Comparison of ENCODE assay signal across 8 cellular contexts in genomic region chr7:29806131-29806792, GRCh38. TPM values are rescaled to one million over a fixed set of nuclear protein-coding genes. Genes with fewer than 3 reads are reported as not detected.
DNase-seq lines count a peak whose midpoint lies in the region; ATAC-seq, FAIRE-seq and TF ChIP-seq lines count a peak whose summit lies in the region.

Gene WIPF3 (plus strand): TSS chr7:29806508. CDS start chr7:29834725, 28,217 bp downstream.

- intact Hi-C loops in K562 (cut with micrococcal nuclease): loop anchor here (2.0 kb wide), 1 partner anchor 41 kb away; no protein-coding TSS in a partner anchor

- peaks cover 0 to 15% of the 10 kb centered on the region in 2 experiments; a peak in 1 of 5 replicates for H3K27me3 ChIP-seq in K562 (ENCODE audit: control insufficient read depth in 2 of 2, insufficient read depth in 2 of 2, low read length in 2 of 2)
- peaks cover 76% of the 10 kb centered on the region for H3K27me3 ChIP-seq in keratinocyte (ENCODE audit: control insufficient read depth, extremely low read depth, insufficient read depth, low read length)

- H3K36me3 Mint-ChIP-seq in activated T-cell treated with anti-CD3 and anti-CD28 coated beads, Interleukin-2, amount 50 U/mL, for 24 hours (ENCODE audit: low read depth): no peaks in the 10 kb centered on the region
- no peaks in the 10 kb centered on the region for H3K36me3 Mint-ChIP-seq in stimulated activated effector memory CD8-positive, alpha-beta T cell treated with anti-CD3 and anti-CD28 coated beads, Interleukin-12 subunit alpha, Interleukin-12 subunit beta, amount 100 ng/mL, for 72 hours

- H3K79me2 ChIP-seq in K562 (ENCODE audit: control insufficient read depth, insufficient read depth, low read length): no peaks in the 10 kb centered on the region
- no peaks in the 10 kb centered on the region for H3K79me2 ChIP-seq in keratinocyte (ENCODE audit: control insufficient read depth, insufficient read depth, low read length)

- peak within 1 kb of the TSS; percentile 53 for H3K4me3 Mint-ChIP-seq in activated T-cell treated with anti-CD3 and anti-CD28 coated beads, Interleukin-2, amount 50 U/mL, for 24 hours
- no peak within 1 kb of the TSS for H3K4me3 Mint-ChIP-seq in stimulated activated effector memory CD8-positive, alpha-beta T cell treated with anti-CD3 and anti-CD28 coated beads, Interleukin-12 subunit alpha, Interleukin-12 subunit beta, amount 100 ng/mL, for 72 hours

- TF ChIP-seq RAD21 in K562 (CRISPR knock-in tag; conservative IDR thresholded peaks at IDR 0.05 in 1 of 2, IDR thresholded peaks at IDR 0.05 in 1 of 2): no peak; a peak in 1 of 4 replicates

- H2AFZ ChIP-seq in K562 (ENCODE audit: low read depth, low read length) (peak within 1 kb of the TSS; percentile 79), keratinocyte (ENCODE audit: control insufficient read depth, low read length) (no peak within 1 kb of the TSS)

- WGBS in K562 (ENCODE audit: insufficient coverage, low coverage, missing lambda C conversion rate): 9% methylated on average over 50 of the region's 77 CpGs

- TF ChIP-seq EP300 in K562 (IDR thresholded peaks at IDR 0.05; ENCODE audit: low read length): no peak

- no peaks in the 10 kb centered on the region for H3K9me3 ChIP-seq in K562 (replicated peaks; ENCODE audit: control insufficient read depth, insufficient read depth, low read depth, low read length)
- no peaks in the 10 kb centered on the region for H3K9me3 ChIP-seq in keratinocyte (ENCODE audit: control insufficient read depth, low read depth, low read length)

- no TSS peak for BruUV-seq in K562 (replicated peaks; lab: Mats Ljungman, UMichigan)

- H3K4me2 ChIP-seq in K562 (ENCODE audit: insufficient read depth, low read length): peak within 1 kb of the TSS; percentile 66
- peak within 1 kb of the TSS; percentile 56 for H3K4me2 ChIP-seq in keratinocyte (ENCODE audit: control insufficient read depth, extremely low read depth, insufficient read depth, low read depth, low read length)

- H3K27ac ChIP-seq in K562 (ENCODE audit: extremely low read depth, low read depth, low read length): peak within 1 kb of the TSS; percentile 24; the same call in 1 of the 3 replicates
- no peak within 1 kb of the TSS for H3K27ac ChIP-seq in keratinocyte (ENCODE audit: control insufficient read depth, insufficient read depth, low read length)

- no peaks in the 10 kb centered on the region for H3K9me3 Mint-ChIP-seq in activated T-cell treated with anti-CD3 and anti-CD28 coated beads, Interleukin-2, amount 50 U/mL, for 24 hours
- H3K9me3 Mint-ChIP-seq in stimulated activated effector memory CD8-positive, alpha-beta T cell treated with anti-CD3 and anti-CD28 coated beads, Interleukin-12 subunit alpha, Interleukin-12 subunit beta, amount 100 ng/mL, for 72 hours: no peaks in the 10 kb centered on the region

- peaks cover 84% of the 10 kb centered on the region for H3K27me3 Mint-ChIP-seq in activated T-cell treated with anti-CD3 and anti-CD28 coated beads, Interleukin-2, amount 50 U/mL, for 24 hours

- H3K4me3 ChIP-seq in K562: peak within 1 kb of the TSS; percentile 52
- H3K4me3 ChIP-seq in keratinocyte (ENCODE audit: control insufficient read depth in 2 of 3, extremely low read depth in 1 of 3, insufficient read depth in 2 of 3, low read depth in 1 of 3, low read length in 3 of 3): peak within 1 kb of the TSS in 2 of 3 experiments; percentile 10 to 27

- peak; percentile 35 for DNase-seq in activated T-cell treated with anti-CD3 and anti-CD28 coated beads, Interleukin-2, amount 50 U/mL, for 24 hours
- no peak for DNase-seq in activated T-cell treated with anti-CD3 and anti-CD28 coated beads for 4 hours
- DNase-seq in K562 (ENCODE audit: extremely low read depth in 1 of 4, low spot score in 3 of 4): peak; percentile 61 to 89 (median 82)
- no peak for DNase-seq in keratinocyte (ENCODE audit: low read depth, low spot score)
- DNase-seq in stimulated activated effector memory CD8-positive, alpha-beta T cell treated with anti-CD3 and anti-CD28 coated beads, Interleukin-12 subunit alpha, Interleukin-12 subunit beta, amount 100 ng/mL, for 72 hours (ENCODE audit: low spot score in 2 of 2): no peak
- no peak for DNase-seq in GOT3 (lab: John Stamatoyannopoulos, UW)

- POLR2A ChIA-PET in K562 (lab: Yijun Ruan, JAX): interaction anchor here (1.4 kb wide), 1 partner anchor 10 kb away, joined by 5 read pairs; no protein-coding TSS in a partner anchor

- H4K20me1 ChIP-seq in K562 (replicated peaks; ENCODE audit: control insufficient read depth, insufficient read depth, low read length): no peaks in the 10 kb centered on the region; the same call in 1 of the 2 replicates
- peaks cover 3% of the 10 kb centered on the region for H4K20me1 ChIP-seq in keratinocyte (ENCODE audit: control insufficient read depth, extremely low read depth, insufficient read depth, low read length)

- peaks cover 3% of the 10 kb centered on the region for H3K4me1 Mint-ChIP-seq in activated T-cell treated with anti-CD3 and anti-CD28 coated beads, Interleukin-2, amount 50 U/mL, for 24 hours (ENCODE audit: low read depth)
- no peaks in the 10 kb centered on the region for H3K4me1 Mint-ChIP-seq in stimulated activated effector memory CD8-positive, alpha-beta T cell treated with anti-CD3 and anti-CD28 coated beads, Interleukin-12 subunit alpha, Interleukin-12 subunit beta, amount 100 ng/mL, for 72 hours

- in situ Hi-C loops in K562 (cut with MboI): no loop called here

- TF ChIP-seq POLR2A in K562 (conservative IDR thresholded peaks at IDR 0.05): no peak

- H3K9me1 ChIP-seq in K562 (ENCODE audit: control insufficient read depth, insufficient read depth, low read length) (no peaks in the 10 kb centered on the region), keratinocyte (ENCODE audit: control insufficient read depth, extremely low read depth, insufficient read depth, low read length) (no peaks in the 10 kb centered on the region)

- ATAC-seq in K562 (peak; percentile 86), GM21529 (IDR thresholded peaks at IDR 0.05; ENCODE audit: unreplicated experiment) (no peak), HG03135 (IDR thresholded peaks at IDR 0.05; ENCODE audit: unreplicated experiment) (no peak)
- peak; percentile 27 for ATAC-seq in stimulated activated effector memory CD8-positive, alpha-beta T cell treated with anti-CD3 and anti-CD28 coated beads, Interleukin-12 subunit alpha, Interleukin-12 subunit beta, amount 100 ng/mL, for 72 hours

- TF ChIP-seq CTCF in K562 (IDR thresholded peaks at IDR 0.05 in 2 of 3, conservative IDR thresholded peaks at IDR 0.05 in 1 of 3; ENCODE audit: insufficient read depth in 2 of 3, low read depth in 1 of 3, low read length in 3 of 3): peak in 2 of 3 experiments; percentile 1; a peak in 1 of 6 replicates
- TF ChIP-seq CTCF in keratinocyte (optimal IDR thresholded peaks at IDR 0.05 in 1 of 3, IDR thresholded peaks at IDR 0.05 in 1 of 3, conservative IDR thresholded peaks at IDR 0.05 in 1 of 3; ENCODE audit: extremely low read depth in 1 of 3, insufficient read depth in 2 of 3, low read length in 3 of 3): no peak

- FAIRE-seq in K562 (lab: Jason Lieb, UNC) (no peak), keratinocyte (lab: Jason Lieb, UNC) (no peak)

- dilution Hi-C loops in keratinocyte (cut with MboI; ENCODE audit: extremely low pct_ligation_motif_present, low sequenced_read_pairs): no loop called here

- H3K36me3 ChIP-seq in K562 (ENCODE audit: control insufficient read depth, insufficient read depth, low read length) (no peaks in the 10 kb centered on the region), keratinocyte (ENCODE audit: control insufficient read depth in 2 of 2, extremely low read depth in 1 of 2, insufficient read depth in 2 of 2, low read length in 2 of 2) (no peaks in the 10 kb centered on the region)

- CTCF ChIA-PET in K562 (lab: Yijun Ruan, JAX; ENCODE audit: low intra/inter-chr PET ratio): no interaction called here

- H3K27ac Mint-ChIP-seq in activated T-cell treated with anti-CD3 and anti-CD28 coated beads, Interleukin-2, amount 50 U/mL, for 24 hours: no peak within 1 kb of the TSS
- H3K27ac Mint-ChIP-seq in stimulated activated effector memory CD8-positive, alpha-beta T cell treated with anti-CD3 and anti-CD28 coated beads, Interleukin-12 subunit alpha, Interleukin-12 subunit beta, amount 100 ng/mL, for 72 hours: no peak within 1 kb of the TSS

- peak within 1 kb of the TSS; percentile 35 to 89; a peak in 3 of 4 replicates for H3K9ac ChIP-seq in K562 (ENCODE audit: insufficient read depth in 1 of 2, low read depth in 2 of 2, low read length in 2 of 2)
- H3K9ac ChIP-seq in keratinocyte (ENCODE audit: control insufficient read depth, extremely low read depth, insufficient read depth, low read length): no peak within 1 kb of the TSS

- peaks cover 9 to 28% of the 10 kb centered on the region in 2 experiments; a peak in 4 of 5 replicates for H3K4me1 ChIP-seq in K562 (replicated peaks in 1 of 2; ENCODE audit: control insufficient read depth in 2 of 2, insufficient read depth in 2 of 2, low read length in 2 of 2)
- no peaks in the 10 kb centered on the region for H3K4me1 ChIP-seq in keratinocyte (ENCODE audit: control insufficient read depth, extremely low read depth, insufficient read depth, low read length)

RNA-seq across cellular contexts. Expression of gene WIPF3, which starts in this region (rescaled TPM):
- total RNA-seq in K562 (2011; cell fraction: chromatin; rRNA removed; ENCODE audit: low replicate concordance): 3.7 and 6.2 TPM in 2 replicates
- total RNA-seq in K562 (2011; cell fraction: nucleolus; rRNA removed): 1.7 and 2.1 TPM in 2 replicates
- 3.0 and 6.9 TPM in 2 replicates for total RNA-seq in K562 (2011; cell fraction: nucleoplasm; rRNA removed)
- total RNA-seq in K562 (2014; rRNA removed) (0.65 and 0.82 TPM in 2 replicates), K562 (2014; rRNA removed; fragmentation: Illumina TruSeq; extraction: Trizol) (0.47 and 0.54 TPM in 2 replicates), K562 (2015; rRNA removed; fragmentation: Illumina TruSeq; extraction: Trizol) (0.15 and 0.18 TPM in 2 replicates), K562 (2021) (2.6 and 2.7 TPM in 2 replicates)
- polyA plus RNA-seq in K562 (2011; rRNA removed) (1.7 and 2.2 TPM in 2 replicates), K562 (2014; fragmentation: Illumina TruSeq; extraction: Trizol) (1.9 and 2.2 TPM in 2 replicates), K562 (2014; fragmentation: Nextera tagmentation; extraction: Ambion mirVana) (1 to 10 TPM; 2.1 to 3.2 TPM), K562 (2014; rRNA removed) (0.82 and 1.0 TPM in 2 replicates), keratinocyte (0.04 to 0.11 TPM (median 0.04 TPM) in 3 replicates)
- 0.95 and 1.7 TPM in 2 replicates for polyA plus RNA-seq in K562 (2011; cell fraction: cytosol; rRNA removed)
- 2.9 and 3.2 TPM in 2 replicates for polyA plus RNA-seq in K562 (2011; cell fraction: nucleus; rRNA removed)
- polyA plus RNA-seq in K562 (2012): 1.5 and 2.2 TPM in 2 replicates
- 2.3 and 3.3 TPM in 2 replicates for polyA minus RNA-seq in K562 (2011; rRNA and poly(A)+ RNA removed)
- polyA minus RNA-seq in K562 (2011; cell fraction: cytosol; rRNA and poly(A)+ RNA removed): 3.7 and 4.6 TPM in 2 replicates
- 1.6 and 2.3 TPM in 2 replicates for polyA minus RNA-seq in K562 (2011; cell fraction: nucleus; rRNA and poly(A)+ RNA removed)
- not detected for polyA plus RNA-seq in keratinocyte (2011; ENCODE audit: low read depth)
- polyA plus RNA-seq in keratinocyte (2011; cell fraction: cytosol; rRNA removed): 0.03 and 0.04 TPM in 2 replicates
- polyA plus RNA-seq in keratinocyte (2011; cell fraction: nucleus; rRNA removed): 0.08 TPM in 1 of 2 replicates, not detected in the other
- polyA plus RNA-seq in keratinocyte (2012; ENCODE audit: low replicate concordance): 0.09 TPM in 1 of 2 replicates, not detected in the other
- 0.06 to 0.07 TPM in 2 of 3 replicates, not detected in the other for polyA minus RNA-seq in keratinocyte
- polyA minus RNA-seq in keratinocyte (2011; cell fraction: cytosol; rRNA and poly(A)+ RNA removed): not detected
- polyA minus RNA-seq in keratinocyte (2011; cell fraction: nucleus; rRNA and poly(A)+ RNA removed): not detected in 2 replicates

Comparison
In these comparisons a context has a peak if more than half of its experiments do, and no peak if none do; other contexts are left out.
1. DNase-seq: peak in activated T-cell treated with anti-CD3 and anti-CD28 coated beads, Interleukin-2, amount 50 U/mL, for 24 hours (single experiment) and K562 (4 of 4); none in activated T-cell treated with anti-CD3 and anti-CD28 coated beads for 4 hours (single experiment), keratinocyte (single experiment), stimulated activated effector memory CD8-positive, alpha-beta T cell treated with anti-CD3 and anti-CD28 coated beads, Interleukin-12 subunit alpha, Interleukin-12 subunit beta, amount 100 ng/mL, for 72 hours (0 of 2) and GOT3 (single experiment).
2. ATAC-seq: peak in K562 (single experiment) and stimulated activated effector memory CD8-positive, alpha-beta T cell treated with anti-CD3 and anti-CD28 coated beads, Interleukin-12 subunit alpha, Interleukin-12 subunit beta, amount 100 ng/mL, for 72 hours (single experiment); none in GM21529 (single experiment) and HG03135 (single experiment).
3. CTCF ChIP-seq: peak in K562 (2 of 3); none in keratinocyte (0 of 3).